Comparison of ENCODE assay signal across 8 cellular contexts in the genomic region with DNA sequence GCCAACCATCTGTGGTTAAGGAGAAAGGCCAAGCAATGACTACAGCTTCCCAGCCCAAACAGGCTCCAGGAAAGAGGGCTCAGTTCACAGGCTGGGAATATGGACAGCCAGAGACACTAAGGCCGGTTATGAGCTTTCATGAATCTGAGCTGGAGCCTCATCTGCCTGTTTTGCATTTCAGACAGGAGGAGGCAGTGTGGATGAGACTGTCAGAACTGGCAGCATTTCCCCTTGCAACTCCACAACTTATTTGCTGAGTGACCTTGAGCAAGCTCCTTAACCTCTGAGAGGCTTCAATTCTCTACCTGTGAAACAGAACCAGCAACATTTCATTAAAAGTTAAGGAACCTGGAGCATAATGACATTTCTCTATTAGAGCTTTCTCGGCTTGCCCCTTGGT.
DNase-seq lines count a peak whose midpoint lies in the region; ATAC-seq and TF ChIP-seq lines count a peak whose summit lies in the region.

No MANE protein-coding gene starts in this region.

- H2AFZ ChIP-seq in neural progenitor cell (replicated peaks): no peak overlapping the region

- no peaks in the 10 kb centered on the region for H3K36me3 ChIP-seq in neural progenitor cell

- H3K27me3 ChIP-seq in neural progenitor cell: no peaks in the 10 kb centered on the region

- peak; percentile 57 for DNase-seq in activated CD4-positive, alpha-beta T cell treated with anti-CD3 and anti-CD28 coated beads for 48 hours
- DNase-seq in activated CD4-positive, alpha-beta T cell treated with anti-CD3 and anti-CD28 coated beads for 4 hours: no peak
- DNase-seq in central memory CD8-positive, alpha-beta T cell (ENCODE audit: low spot score in 2 of 2): peak in 1 of 2 donors; percentile 41
- no peak for DNase-seq in neural progenitor cell (ENCODE audit: low spot score)
- DNase-seq in NCI-H187 (lab: John Stamatoyannopoulos, UW): no peak
- no peak for DNase-seq in activated CD4-positive, CD25-positive, alpha-beta regulatory T cell treated with anti-CD3 and anti-CD28 coated beads, Interleukin-2, amount 50 U/mL, for 72 hours
- DNase-seq in activated gamma-delta T cell (lab: John Stamatoyannopoulos, UW): no peak

- H3K27ac Mint-ChIP-seq in central memory CD8-positive, alpha-beta T cell (ENCODE audit: low read depth): peak overlapping the region; percentile 93
- no peak overlapping the region for H3K27ac Mint-ChIP-seq in neural progenitor cell

- ATAC-seq in HG03432 (IDR thresholded peaks at IDR 0.05; ENCODE audit: unreplicated experiment): peak; percentile 39
- no peak for ATAC-seq in central memory CD8-positive, alpha-beta T cell (replicated peaks; ENCODE audit: extremely low read depth, poor library complexity, severe bottlenecking)

- no peak overlapping the region for H3K4me2 ChIP-seq in neural progenitor cell

- H3K4me3 ChIP-seq in neural progenitor cell: no peak overlapping the region

- no peaks in the 10 kb centered on the region for H3K79me2 ChIP-seq in neural progenitor cell (ENCODE audit: low read depth)

- no peaks in the 10 kb centered on the region for H3K9me3 Mint-ChIP-seq in central memory CD8-positive, alpha-beta T cell
- H3K9me3 Mint-ChIP-seq in neural progenitor cell: peaks cover 3% of the 10 kb centered on the region

- H3K4me1 Mint-ChIP-seq in central memory CD8-positive, alpha-beta T cell: peaks cover 73% of the 10 kb centered on the region
- H3K4me1 Mint-ChIP-seq in neural progenitor cell: peaks cover 10% of the 10 kb centered on the region

- no peaks in the 10 kb centered on the region for H3F3A ChIP-seq in neural progenitor cell (ENCODE audit: low read depth)

- H3K27ac ChIP-seq in neural progenitor cell: no peak overlapping the region

- no peaks in the 10 kb centered on the region for H3K9me3 ChIP-seq in neural progenitor cell (ENCODE audit: low read depth)

- no peaks in the 10 kb centered on the region for H4K20me1 ChIP-seq in neural progenitor cell (ENCODE audit: low read depth)

- no peaks in the 10 kb centered on the region for H3K27me3 Mint-ChIP-seq in central memory CD8-positive, alpha-beta T cell
- H3K27me3 Mint-ChIP-seq in neural progenitor cell (ENCODE audit: insufficient read depth, low read depth): peaks cover 3% of the 10 kb centered on the region

- peak overlapping the region; percentile 62 for H3K4me3 Mint-ChIP-seq in central memory CD8-positive, alpha-beta T cell
- no peak overlapping the region for H3K4me3 Mint-ChIP-seq in neural progenitor cell

- TF ChIP-seq CTCF in neural progenitor cell (IDR thresholded peaks at IDR 0.05): peak; percentile 38

- no peaks in the 10 kb centered on the region for H3K4me1 ChIP-seq in neural progenitor cell

- peaks cover 26% of the 10 kb centered on the region for H3K36me3 Mint-ChIP-seq in central memory CD8-positive, alpha-beta T cell (ENCODE audit: insufficient read depth)
- no peaks in the 10 kb centered on the region for H3K36me3 Mint-ChIP-seq in neural progenitor cell

- H3K9ac ChIP-seq in neural progenitor cell: no peak overlapping the region
